Comparison of ENCODE assay signal across 21 cellular contexts in genomic region chr7:79199266-79199665, GRCh38.
DNase-seq lines count a peak whose midpoint lies in the region; ATAC-seq and TF ChIP-seq lines count a peak whose summit lies in the region.
"Had no signal": no experiment of that assay in that cellular context is flagged by ENCODE, and none has a peak within 500 bp of the region (broad histone marks: within the 10 kb centered on the region; RNA-seq: fewer than 3 reads in every experiment).

No MANE protein-coding gene starts in this region.

- ATAC-seq in GM19452 (IDR thresholded peaks at IDR 0.05; ENCODE audit: unreplicated experiment) = no peak
- no peak for ATAC-seq in natural killer cell treated with Interleukin-12 subunit alpha and Interleukin-12 subunit beta and Interleukin-15 and Interleukin-18, amount 100 ng/mL, for 72 hours
- ATAC-seq in GM21447 (IDR thresholded peaks at IDR 0.05; ENCODE audit: unreplicated experiment) = no peak
- ATAC-seq: SK-N-SH treated with all-trans-retinoic acid at 6 μM for 48 hours had no signal

- 87% methylated on average over 6 of the region's 6 CpGs for WGBS in mammary epithelial cell (ENCODE audit: low coverage, missing lambda C conversion rate)

- intact Hi-C loops in MCF 10A (cut with micrococcal nuclease) (no loop called here), mammary epithelial cell (cut with micrococcal nuclease) (no loop called here)

- H3K4me2 ChIP-seq in mammary epithelial cell (ENCODE audit: insufficient read depth, low read depth, low read length) = no peak overlapping the region

- H3K9me3 ChIP-seq in mammary epithelial cell (replicated peaks; ENCODE audit: insufficient read depth, low read length) (no peaks in the 10 kb centered on the region), adipocyte (ENCODE audit: control insufficient read depth, low read length) (no peaks in the 10 kb centered on the region)

- H2AFZ ChIP-seq in mammary epithelial cell (ENCODE audit: low read depth, low read length) = no peak overlapping the region

- POLR2A ChIA-PET in MCF 10A (lab: Yijun Ruan, JAX) = no interaction called here

- no peaks in the 10 kb centered on the region for H3K9me3 Mint-ChIP-seq in MCF 10A (ENCODE audit: unreplicated experiment)
- peaks cover 19% of the 10 kb centered on the region for H3K9me3 Mint-ChIP-seq in natural killer cell treated with Interleukin-12 subunit alpha and Interleukin-12 subunit beta and Interleukin-15 and Interleukin-18, amount 100 ng/mL, for 72 hours
- H3K9me3 Mint-ChIP-seq: H9 had no signal

- dilution Hi-C loops in mammary epithelial cell (cut with HindIII; ENCODE audit: low sequenced_read_pairs) = no loop called here

- peaks cover 59% of the 10 kb centered on the region for H3K27me3 Mint-ChIP-seq in MCF 10A (ENCODE audit: insufficient read depth, unreplicated experiment)
- H3K27me3 Mint-ChIP-seq in natural killer cell treated with Interleukin-12 subunit alpha and Interleukin-12 subunit beta and Interleukin-15 and Interleukin-18, amount 100 ng/mL, for 72 hours = no peaks in the 10 kb centered on the region
- H3K27me3 Mint-ChIP-seq: CD4-positive, alpha-beta memory T cell; IgD-negative memory B cell had no signal

- no peak overlapping the region for H3K4me3 Mint-ChIP-seq in MCF 10A (ENCODE audit: unreplicated experiment)
- no peak overlapping the region for H3K4me3 Mint-ChIP-seq in natural killer cell treated with Interleukin-12 subunit alpha and Interleukin-12 subunit beta and Interleukin-15 and Interleukin-18, amount 100 ng/mL, for 72 hours
- H3K4me3 Mint-ChIP-seq: CD4-positive, alpha-beta memory T cell; H9; IgD-negative memory B cell had no signal

- no peaks in the 10 kb centered on the region for H4K20me1 ChIP-seq in mammary epithelial cell (ENCODE audit: insufficient read depth, low read length)

- TF ChIP-seq CTCF in MCF 10A (IDR thresholded peaks at IDR 0.05; ENCODE audit: unreplicated experiment) (no peak), mammary epithelial cell (conservative IDR thresholded peaks at IDR 0.05 in 1 of 2, IDR thresholded peaks at IDR 0.05 in 1 of 2; ENCODE audit: extremely low read depth in 1 of 2, insufficient read depth in 1 of 2, low read depth in 1 of 2, low read length in 2 of 2) (no peak), fibroblast of villous mesenchyme (IDR thresholded peaks at IDR 0.05; ENCODE audit: insufficient read depth, low read depth, low read length) (no peak)

- H3K27ac Mint-ChIP-seq in MCF 10A (ENCODE audit: low read depth, unreplicated experiment) = no peak overlapping the region
- H3K27ac Mint-ChIP-seq in natural killer cell treated with Interleukin-12 subunit alpha and Interleukin-12 subunit beta and Interleukin-15 and Interleukin-18, amount 100 ng/mL, for 72 hours = no peak overlapping the region
- H3K27ac Mint-ChIP-seq: CD4-positive, alpha-beta memory T cell; H9; IgD-negative memory B cell had no signal

- no peaks in the 10 kb centered on the region for H3K79me2 ChIP-seq in mammary epithelial cell (ENCODE audit: insufficient read depth, low read length)

- no peak overlapping the region for H3K27ac ChIP-seq in mammary epithelial cell (ENCODE audit: insufficient read depth, low read depth, low read length)
- H3K27ac ChIP-seq: HL-60 had no signal

- H3K4me3 ChIP-seq in mammary epithelial cell (replicated peaks in 1 of 3; ENCODE audit: insufficient read depth in 1 of 3, low read depth in 2 of 3, low read length in 3 of 3) (no peak overlapping the region), adipocyte (ENCODE audit: low read length) (no peak overlapping the region), fibroblast of villous mesenchyme (ENCODE audit: low read depth, low read length) (no peak overlapping the region)

- in situ Hi-C loops in mammary epithelial cell (cut with MboI; ENCODE audit: low sequenced_read_pairs in 2 of 2) = no loop called here

- H3K9ac ChIP-seq in mammary epithelial cell (ENCODE audit: insufficient read depth, low read length) = no peak overlapping the region
- no peak overlapping the region for H3K9ac ChIP-seq in adipocyte (ENCODE audit: low read length)

- H3K27me3 ChIP-seq in mammary epithelial cell (ENCODE audit: insufficient read depth, low read length) (no peaks in the 10 kb centered on the region), adipocyte (replicated peaks; ENCODE audit: control insufficient read depth, insufficient read depth, low read length) (no peaks in the 10 kb centered on the region)

- CTCF ChIA-PET in MCF 10A (lab: Yijun Ruan, JAX) (interaction anchor here (0.6 kb wide), 1 partner anchor 61 kb away, joined by 3 read pairs; no protein-coding TSS in a partner anchor), mammary epithelial cell (lab: Charles Lee; ENCODE audit: low non-redundant PET) (no interaction called here)

- H3K4me1 Mint-ChIP-seq in MCF 10A (ENCODE audit: insufficient read depth, unreplicated experiment) = no peaks in the 10 kb centered on the region
- H3K4me1 Mint-ChIP-seq in natural killer cell treated with Interleukin-12 subunit alpha and Interleukin-12 subunit beta and Interleukin-15 and Interleukin-18, amount 100 ng/mL, for 72 hours (ENCODE audit: low read depth in 2 of 2) = no peaks in the 10 kb centered on the region
- H3K4me1 Mint-ChIP-seq: CD4-positive, alpha-beta memory T cell; IgD-negative memory B cell had no signal

- BruUV-seq in MCF 10A (replicated peaks; lab: Mats Ljungman, UMichigan) (no TSS peak), mammary epithelial cell (replicated peaks; lab: Mats Ljungman, UMichigan) (no TSS peak)

- no peaks in the 10 kb centered on the region for H3K36me3 ChIP-seq in mammary epithelial cell (ENCODE audit: insufficient read depth, low read length)
- no peaks in the 10 kb centered on the region for H3K36me3 ChIP-seq in adipocyte (ENCODE audit: control insufficient read depth, insufficient read depth, low read length, severe bottlenecking)

- H3K4me1 ChIP-seq in mammary epithelial cell (ENCODE audit: insufficient read depth, low read length) = no peaks in the 10 kb centered on the region
- H3K4me1 ChIP-seq in adipocyte (ENCODE audit: control insufficient read depth, insufficient read depth, low read length) = peaks cover 8% of the 10 kb centered on the region

- no peaks in the 10 kb centered on the region for H3K36me3 Mint-ChIP-seq in MCF 10A (ENCODE audit: insufficient read depth, unreplicated experiment)
- no peaks in the 10 kb centered on the region for H3K36me3 Mint-ChIP-seq in natural killer cell treated with Interleukin-12 subunit alpha and Interleukin-12 subunit beta and Interleukin-15 and Interleukin-18, amount 100 ng/mL, for 72 hours
- H3K36me3 Mint-ChIP-seq: CD4-positive, alpha-beta memory T cell; IgD-negative memory B cell had no signal

- DNase-seq in MCF 10A (ENCODE audit: unreplicated experiment) (peak; percentile 9), mammary epithelial cell (no peak), adipocyte (ENCODE audit: low read depth) (peak; percentile 10), fibroblast of villous mesenchyme (ENCODE audit: low read depth) (peak; percentile 39), HUDEP-2 (lab: John Stamatoyannopoulos, UW; ENCODE audit: unreplicated experiment in 76 of 76) (no peak)
- DNase-seq in natural killer cell treated with Interleukin-12 subunit alpha and Interleukin-12 subunit beta and Interleukin-15 and Interleukin-18, amount 100 ng/mL, for 72 hours (ENCODE audit: low spot score) = no peak
- DNase-seq: 8988T; Calu3; CD4-positive, alpha-beta memory T cell; H9; Karpas-422; NCI-H1694 treated with DMSO at 0.1 percent for 48 hours; NCI-H524; NCI-H82; RPMI8226; SIG-M5 had no signal

Comparison
In these comparisons a context has a peak if more than half of its experiments do, and no peak if none do; other contexts are left out.
1. DNase-seq: peak in MCF 10A (single experiment), adipocyte (single experiment) and fibroblast of villous mesenchyme (single experiment); none in mammary epithelial cell (single experiment), HUDEP-2 (0 of 76) and natural killer cell treated with Interleukin-12 subunit alpha and Interleukin-12 subunit beta and Interleukin-15 and Interleukin-18, amount 100 ng/mL, for 72 hours (single experiment).